Comparison of ENCODE assay signal across 8 cellular contexts in the genomic region with DNA sequence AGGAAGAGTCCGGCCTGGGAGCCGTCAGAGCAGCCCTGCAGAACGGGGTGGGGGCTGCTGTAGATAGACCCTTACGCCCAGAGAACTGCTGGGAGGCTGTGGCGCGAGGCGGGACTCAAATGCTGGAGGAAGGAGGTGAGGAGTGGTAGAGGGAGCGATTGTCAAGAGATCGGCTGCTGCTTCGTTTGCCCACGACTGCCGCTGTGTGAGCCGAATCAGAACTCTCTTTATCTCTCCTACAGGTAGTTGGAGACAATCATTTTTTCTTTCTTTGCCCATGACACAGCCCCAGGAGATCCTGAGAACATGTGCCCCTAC. TPM values are rescaled to one million over a fixed set of nuclear protein-coding genes. Genes with fewer than 3 reads are reported as not detected.
DNase-seq lines count a peak whose midpoint lies in the region; ATAC-seq and TF ChIP-seq lines count a peak whose summit lies in the region.

No MANE protein-coding gene starts in this region.

- H3K4me3 Mint-ChIP-seq in T-helper 2 cell treated with Interferon-gamma antibody and Interleukin-4, amounts not matched to agents 5 μg/mL and 100 μg/mL, for 36 hours: peak overlapping the region; percentile 97

- TF ChIP-seq EP300 in ovary (IDR thresholded peaks at IDR 0.05): no peak

- H3K27me3 ChIP-seq in esophagus (ENCODE audit: control insufficient read depth in 1 of 2, insufficient read depth in 2 of 2, low read length in 2 of 2) (no peaks in the 10 kb centered on the region), ovary (no peaks in the 10 kb centered on the region)

- no peak for DNase-seq in T-helper 2 cell treated with Interferon-gamma antibody and Interleukin-4, amounts not matched to agents 5 μg/mL and 100 μg/mL, for 36 hours (ENCODE audit: low spot score)
- DNase-seq in ovary (no peak), SKM-1 treated with dmso at 0.1 percent for 144 hours (lab: John Stamatoyannopoulos, UW; ENCODE audit: unreplicated experiment) (no peak), ecto neural progenitor cell (ENCODE audit: low spot score) (no peak)

- 0 to 1% methylated on average over 13 of the region's 13 CpGs for WGBS in esophagus, 2 donors
- 0% methylated on average over 13 of the region's 13 CpGs for WGBS in ovary, 3 donors

- H3K36me3 ChIP-seq in esophagus (ENCODE audit: control insufficient read depth in 2 of 2, insufficient read depth in 2 of 2, low read length in 1 of 2): peaks cover 0 to 3% of the 10 kb centered on the region in 2 donors
- H3K36me3 ChIP-seq in ovary: no peaks in the 10 kb centered on the region

- peaks cover 31% of the 10 kb centered on the region for H3K4me1 Mint-ChIP-seq in T-helper 2 cell treated with Interferon-gamma antibody and Interleukin-4, amounts not matched to agents 5 μg/mL and 100 μg/mL, for 36 hours (ENCODE audit: low read depth)

- H3K27ac Mint-ChIP-seq in T-helper 2 cell treated with Interferon-gamma antibody and Interleukin-4, amounts not matched to agents 5 μg/mL and 100 μg/mL, for 36 hours: peak overlapping the region; percentile 93

- TF ChIP-seq CTCF in ovary (IDR thresholded peaks at IDR 0.05): no peak

- H3K9me3 ChIP-seq in esophagus (ENCODE audit: control insufficient read depth in 2 of 2, insufficient read depth in 1 of 2, low read depth in 1 of 2, low read length in 1 of 2) (no peaks in the 10 kb centered on the region), ovary (no peaks in the 10 kb centered on the region)

- H3K9me3 Mint-ChIP-seq in T-helper 2 cell treated with Interferon-gamma antibody and Interleukin-4, amounts not matched to agents 5 μg/mL and 100 μg/mL, for 36 hours: no peaks in the 10 kb centered on the region

- intact Hi-C loops in ovary (cut with DNase I): no loop called here

- H3K4me1 ChIP-seq in esophagus (ENCODE audit: control insufficient read depth in 2 of 2, insufficient read depth in 2 of 2, low read length in 1 of 2) (peaks cover 0 to 5% of the 10 kb centered on the region in 2 donors), ovary (ENCODE audit: insufficient read depth) (peaks cover 8% of the 10 kb centered on the region)

- H3K36me3 Mint-ChIP-seq in T-helper 2 cell treated with Interferon-gamma antibody and Interleukin-4, amounts not matched to agents 5 μg/mL and 100 μg/mL, for 36 hours (ENCODE audit: low read depth): peaks cover 15% of the 10 kb centered on the region

- H3K27ac ChIP-seq in esophagus (ENCODE audit: low read depth in 2 of 2, low read length in 1 of 2) (peak overlapping the region; percentile 93 to 96), ovary (peak overlapping the region in 1 of 2 donors; percentile 86)

- ATAC-seq in HG03066 (IDR thresholded peaks at IDR 0.05; ENCODE audit: low read depth, unreplicated experiment) (peak; percentile 14), HG02970 (IDR thresholded peaks at IDR 0.05; ENCODE audit: low FRiP score, unreplicated experiment) (no peak)

- H3K27me3 Mint-ChIP-seq in T-helper 2 cell treated with Interferon-gamma antibody and Interleukin-4, amounts not matched to agents 5 μg/mL and 100 μg/mL, for 36 hours (ENCODE audit: low read depth): no peaks in the 10 kb centered on the region

- H3K4me3 ChIP-seq in GM08714 (ENCODE audit: low read length) (peak overlapping the region; percentile 75), esophagus (ENCODE audit: low read depth in 1 of 2, low read length in 2 of 2) (peak overlapping the region; percentile 70 to 89), ovary (peak overlapping the region; percentile 81)

- no peak for TF ChIP-seq POLR2A in ovary (IDR thresholded peaks at IDR 0.05)

RNA-seq across cellular contexts. Expression of gene ZNF79, which starts 0.4 kb away (rescaled TPM):
- 1 to 10 TPM; 2.3 to 2.5 TPM for polyA plus RNA-seq in esophagus
- total RNA-seq in ovary: 10 to 100 TPM in 5 of 7 donors, 1 to 10 TPM in 2; 6.8 to 12.3 (median 11.0) TPM
- polyA plus RNA-seq in ovary: 1 to 10 TPM; 3.9 to 8.1 TPM

RNA-seq across cellular contexts. Expression of gene RPL12, which starts 26.6 kb away (rescaled TPM):
- 1,000 to 10,000 TPM; 3,023 to 3,281 TPM for polyA plus RNA-seq in esophagus
- 1,000 to 10,000 TPM; 1,883 to 4,136 (median 2,145) TPM for total RNA-seq in ovary
- polyA plus RNA-seq in ovary: 1,000 to 10,000 TPM; 3,825 to 5,812 TPM

RNA-seq across cellular contexts. Expression of gene LRSAM1, which starts 26.7 kb away (rescaled TPM):
- polyA plus RNA-seq in esophagus (10 to 100 TPM; 10.7 to 17.5 TPM), ovary (10 to 100 TPM in 1 of 2 donors, 1 to 10 TPM in 1; 9.0 to 11.9 TPM)
- total RNA-seq in ovary: 10 to 100 TPM; 14.2 to 28.5 (median 20.9) TPM

RNA-seq across cellular contexts. Expression of gene SLC2A8, which starts 27.7 kb away (rescaled TPM):
- polyA plus RNA-seq in esophagus: 10 to 100 TPM; 10.3 to 12.2 TPM
- total RNA-seq in ovary: 10 to 100 TPM in 6 of 7 donors, 1 to 10 TPM in 1; 9.4 to 21.2 (median 17.9) TPM
- polyA plus RNA-seq in ovary: 10 to 100 TPM in 1 of 2 donors, 1 to 10 TPM in 1; 6.2 to 17.2 TPM
